Comparison of ENCODE assay signal across 14 cellular contexts in the genomic region with DNA sequence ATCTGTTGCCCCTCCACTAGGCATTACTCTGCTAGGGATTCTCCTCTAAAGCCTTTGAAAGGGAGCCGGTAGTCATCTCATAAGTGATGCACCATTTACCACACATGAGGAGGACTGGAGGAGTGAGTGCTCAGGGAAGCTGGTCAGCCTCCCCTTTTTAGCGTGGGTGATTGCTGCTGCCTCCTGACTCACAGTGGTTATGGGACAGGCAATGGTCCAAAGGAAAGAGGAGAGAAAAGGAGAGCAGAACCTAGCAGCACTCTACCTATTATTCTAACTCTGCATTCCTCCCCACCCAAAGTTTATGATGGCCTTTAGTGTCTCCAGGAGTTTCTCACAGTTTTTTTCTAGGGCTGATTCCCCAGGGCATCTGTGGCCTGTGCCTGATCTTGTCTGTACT. TPM values are rescaled to one million over a fixed set of nuclear protein-coding genes. Genes with fewer than 3 reads are reported as not detected.
DNase-seq lines count a peak whose midpoint lies in the region; FAIRE-seq and TF ChIP-seq lines count a peak whose summit lies in the region.
"Had no signal": no experiment of that assay in that cellular context is flagged by ENCODE, and none has a peak within 500 bp of the region (broad histone marks: within the 10 kb centered on the region; RNA-seq: fewer than 3 reads in every experiment).

No MANE protein-coding gene starts in this region.

- no peaks in the 10 kb centered on the region for H3K36me3 Mint-ChIP-seq in mesothelial cell of epicardium
- H3K36me3 Mint-ChIP-seq: activated CD8-positive, alpha-beta memory T cell treated with anti-CD3 and anti-CD28 coated beads, Interleukin-2, amount 10 ng/mL, durations not matched to agents 7 days and 5 days had no signal

- DNase-seq in AG20443 (ENCODE audit: low spot score) (peak; percentile 81), HK-2 (ENCODE audit: unreplicated experiment) (peak; percentile 6), cardiac fibroblast (ENCODE audit: low read depth in 2 of 2) (peak; percentile 24 to 55), mesothelial cell of epicardium (ENCODE audit: low spot score in 2 of 2, unreplicated experiment in 2 of 2) (no peak), globus pallidus (ENCODE audit: low spot score) (no peak), HuH-7.5 (ENCODE audit: low spot score) (no peak), D721Med (ENCODE audit: insufficient read length, low spot score) (no peak)
- no peak for DNase-seq in stimulated activated CD4-positive, alpha-beta T cell treated with anti-CD3 and anti-CD28 coated beads, Interleukin-4, amount 100 ng/mL, for 24 hours
- DNase-seq: activated CD8-positive, alpha-beta memory T cell treated with anti-CD3 and anti-CD28 coated beads, Interleukin-2, amount 10 ng/mL, durations not matched to agents 7 days and 5 days; C1 segment of cervical spinal cord; hypothalamus; NCI-H1417 had no signal

- no peak for FAIRE-seq in D721Med (lab: Jason Lieb, UNC)

- no peak overlapping the region for H3K4me3 Mint-ChIP-seq in mesothelial cell of epicardium
- H3K4me3 Mint-ChIP-seq: activated CD8-positive, alpha-beta memory T cell treated with anti-CD3 and anti-CD28 coated beads, Interleukin-2, amount 10 ng/mL, durations not matched to agents 7 days and 5 days; central memory CD8-positive, alpha-beta T cell; T-helper 1 cell treated with Interleukin-12 subunit alpha and Interleukin-12 subunit beta and Interleukin-4 antibody, amounts not matched to agents 30 μg/mL and 1 μg/mL, for 36 hours had no signal

- peak overlapping the region; percentile 90 for H3K27ac Mint-ChIP-seq in mesothelial cell of epicardium
- H3K27ac Mint-ChIP-seq: activated CD8-positive, alpha-beta memory T cell treated with anti-CD3 and anti-CD28 coated beads, Interleukin-2, amount 10 ng/mL, durations not matched to agents 7 days and 5 days; T-helper 1 cell treated with Interleukin-12 subunit alpha and Interleukin-12 subunit beta and Interleukin-4 antibody, amounts not matched to agents 30 μg/mL and 1 μg/mL, for 36 hours had no signal

- peaks cover 11% of the 10 kb centered on the region for H3K9me3 Mint-ChIP-seq in mesothelial cell of epicardium
- H3K9me3 Mint-ChIP-seq: central memory CD8-positive, alpha-beta T cell; T-helper 1 cell treated with Interleukin-12 subunit alpha and Interleukin-12 subunit beta and Interleukin-4 antibody, amounts not matched to agents 30 μg/mL and 1 μg/mL, for 36 hours had no signal

- no peak for TF ChIP-seq CTCF in cardiac fibroblast (IDR thresholded peaks at IDR 0.05; ENCODE audit: low read depth, low read length)
- TF ChIP-seq CTCF in mesothelial cell of epicardium (IDR thresholded peaks at IDR 0.05; ENCODE audit: unreplicated experiment), result no peak
- TF ChIP-seq CTCF in D721Med (IDR thresholded peaks at IDR 0.05; ENCODE audit: insufficient read depth, missing control alignments), result no peak

- H3K4me3 ChIP-seq in cardiac fibroblast (replicated peaks in 1 of 2; ENCODE audit: low read depth in 2 of 2, low read length in 2 of 2), result no peak overlapping the region

- H3K4me1 Mint-ChIP-seq in mesothelial cell of epicardium, result peaks cover 34% of the 10 kb centered on the region
- H3K4me1 Mint-ChIP-seq: activated CD8-positive, alpha-beta memory T cell treated with anti-CD3 and anti-CD28 coated beads, Interleukin-2, amount 10 ng/mL, durations not matched to agents 7 days and 5 days; central memory CD8-positive, alpha-beta T cell had no signal

- no peaks in the 10 kb centered on the region for H3K27me3 Mint-ChIP-seq in mesothelial cell of epicardium (ENCODE audit: low read depth)
- H3K27me3 Mint-ChIP-seq: activated CD8-positive, alpha-beta memory T cell treated with anti-CD3 and anti-CD28 coated beads, Interleukin-2, amount 10 ng/mL, durations not matched to agents 7 days and 5 days; central memory CD8-positive, alpha-beta T cell had no signal

RNA-seq across cellular contexts. Expression of a gene that starts 36.3 kb away (rescaled TPM):
- 18.7 to 27.5 TPM (median 23.5 TPM) in 3 replicates for total RNA-seq in mesothelial cell of epicardium

Comparison
In these comparisons a context has a peak if more than half of its experiments do, and no peak if none do; other contexts are left out.
1. DNase-seq: peak in AG20443 (single experiment), HK-2 (single experiment) and cardiac fibroblast (2 of 2); none in mesothelial cell of epicardium (0 of 2), globus pallidus (single experiment), HuH-7.5 (single experiment), D721Med (single experiment) and stimulated activated CD4-positive, alpha-beta T cell treated with anti-CD3 and anti-CD28 coated beads, Interleukin-4, amount 100 ng/mL, for 24 hours (single experiment).